In genomic region chr7:115987486-115987885, GRCh38 we compare ENCODE assay signal across 11 cellular contexts. TPM values are rescaled to one million over a fixed set of nuclear protein-coding genes. Genes with fewer than 3 reads are reported as not detected.
"Had no signal": no experiment of that assay in that cellular context is flagged by ENCODE, and none has a peak within 500 bp of the region (broad histone marks: within the 10 kb centered on the region; RNA-seq: fewer than 3 reads in every experiment).

No MANE protein-coding gene starts in this region.

- ATAC-seq: GM23338, HCT116 had no signal

- H3K9ac ChIP-seq: GM23248 had no signal

- H3K9me3 ChIP-seq: HAP-1 had no signal

- H3K4me1 ChIP-seq: HAP-1 had no signal

- DNase-seq: GM23248, GOT3, H7, H9, HCEC 1CT, HFFc6 had no signal

- H3K4me2 ChIP-seq: GM23338 had no signal

- H3K4me3 ChIP-seq: GM23248, GM23338, HAP-1 had no signal

- H2AFZ ChIP-seq: GM23248, GM23338 had no signal

- H3K36me3 ChIP-seq: HAP-1 had no signal

- H3K27ac ChIP-seq: GM23248 had no signal

- FAIRE-seq: H1, H54 had no signal

RNA-seq across cellular contexts. Expression of gene TFEC, which starts 43.1 kb away (rescaled TPM):
- total RNA-seq: GM23248, GM23338, H1, H7, H9 had no signal
- polyA plus RNA-seq: GM23248, GM23338, H1 had no signal
